In the genomic region with DNA sequence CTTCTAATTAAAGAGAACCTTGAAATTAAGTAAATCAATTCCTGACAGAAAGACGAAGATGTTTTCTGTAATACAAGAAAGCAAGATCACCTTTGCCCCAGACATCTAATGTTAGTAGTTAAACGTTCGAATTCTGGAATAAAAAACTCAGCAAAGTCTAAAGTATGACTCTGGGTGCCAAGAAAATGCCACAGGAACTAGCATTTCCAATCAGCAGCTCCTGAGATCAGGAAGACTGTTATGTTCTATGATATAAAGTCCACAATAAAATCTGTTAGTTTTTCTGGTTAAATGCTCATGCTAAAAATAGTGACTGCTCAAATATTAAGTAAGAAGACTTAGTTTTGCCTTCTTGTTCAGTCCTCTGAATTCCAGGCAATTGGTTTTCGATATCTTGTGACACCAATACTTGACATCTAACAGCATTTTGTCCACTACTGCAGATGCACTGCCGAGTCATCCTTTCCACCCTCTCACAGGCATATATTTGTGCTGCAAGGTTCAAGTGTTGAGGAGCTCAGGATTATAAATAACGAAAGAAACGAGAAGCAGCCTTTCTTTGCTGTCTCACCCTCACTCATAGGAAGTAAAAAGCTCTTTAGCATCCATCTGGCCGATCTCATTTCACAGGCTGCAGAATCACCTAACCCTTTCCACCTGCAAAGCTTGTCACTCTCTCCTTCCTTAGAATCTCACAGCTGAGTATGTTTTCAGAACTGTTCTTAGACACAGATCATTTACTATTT, we compare ENCODE assay signal across 8 cellular contexts. TPM values are rescaled to one million over a fixed set of nuclear protein-coding genes. Genes with fewer than 3 reads are reported as not detected.
DNase-seq lines count a peak whose midpoint lies in the region; ATAC-seq, FAIRE-seq and TF ChIP-seq lines count a peak whose summit lies in the region.

No MANE protein-coding gene starts in this region.

- POLR2A ChIA-PET in SK-N-SH (lab: Yijun Ruan, JAX): interaction anchor here (1.1 to 2.4 kb wide), 6 partner anchors 9 to 159 kb away, joined by 4 to 13 read pairs (median 8); partner anchors contain the start of gene SSH1

- H3K27me3 ChIP-seq in heart right ventricle (no peaks in the 10 kb centered on the region), SK-N-SH (ENCODE audit: insufficient read depth) (no peaks in the 10 kb centered on the region)

- H4K20me1 ChIP-seq in SK-N-SH (ENCODE audit: insufficient read depth): no peaks in the 10 kb centered on the region

- no peak overlapping the region for H2AFZ ChIP-seq in SK-N-SH (ENCODE audit: low read depth)

- DNase-seq in heart right ventricle: no peak
- DNase-seq in Right ventricle myocardium superior: no peak
- no peak for DNase-seq in SK-N-SH
- DNase-seq in glutamatergic neuron: no peak
- peak; percentile 52 for DNase-seq in superior temporal gyrus (ENCODE audit: extremely low spot score)
- DNase-seq in SKM-1 treated with dmso at 0.1 percent for 144 hours (lab: John Stamatoyannopoulos, UW; ENCODE audit: unreplicated experiment): no peak
- DNase-seq in H54 (ENCODE audit: insufficient read length, low spot score): no peak
- DNase-seq in inferior parietal cortex (ENCODE audit: extremely low spot score): no peak

- H3K4me1 Mint-ChIP-seq in glutamatergic neuron (ENCODE audit: low read depth, unreplicated experiment): peaks cover 61% of the 10 kb centered on the region

- FAIRE-seq in H54 (lab: Jason Lieb, UNC): no peak

- H3K9me3 ChIP-seq in heart right ventricle (no peaks in the 10 kb centered on the region), SK-N-SH (no peaks in the 10 kb centered on the region)

- H3K9me3 Mint-ChIP-seq in glutamatergic neuron (ENCODE audit: unreplicated experiment): peaks cover 7% of the 10 kb centered on the region

- peak overlapping the region; percentile 90 for H3K9ac ChIP-seq in SK-N-SH

- intact Hi-C loops in heart right ventricle (cut with DNase I): no loop called here
- intact Hi-C loops in Right ventricle myocardium superior (cut with DNase I): no loop called here

- H3K79me2 ChIP-seq in SK-N-SH (ENCODE audit: insufficient read depth): peaks cover 90% of the 10 kb centered on the region

- H3K4me2 ChIP-seq in SK-N-SH: peak overlapping the region; percentile 76

- peaks cover 0 to 61% (median 5%) of the 10 kb centered on the region in 9 donors for H3K36me3 ChIP-seq in heart right ventricle
- H3K36me3 ChIP-seq in SK-N-SH (replicated peaks in 1 of 2; ENCODE audit: control insufficient read depth in 1 of 2, insufficient read depth in 2 of 2, low read length in 1 of 2): peaks cover 10 to 46% of the 10 kb centered on the region in 2 experiments

- peak overlapping the region; percentile 85 to 96 (median 90) for H3K27ac ChIP-seq in heart right ventricle
- peak overlapping the region; percentile 99 to 100 for H3K27ac ChIP-seq in SK-N-SH (ENCODE audit: low read depth in 2 of 2, low read length in 1 of 2)

- no peak for TF ChIP-seq EP300 in SK-N-SH (IDR thresholded peaks at IDR 0.05; ENCODE audit: borderline replicate concordance in 1 of 2, low read depth in 1 of 2, low read length in 1 of 2)

- peak overlapping the region; percentile 93 for H3K27ac Mint-ChIP-seq in glutamatergic neuron (ENCODE audit: unreplicated experiment)

- no peaks in the 10 kb centered on the region for H3K36me3 Mint-ChIP-seq in glutamatergic neuron (ENCODE audit: unreplicated experiment)

- TF ChIP-seq POLR2A in H54 (IDR thresholded peaks at IDR 0.05; ENCODE audit: low read depth, low read length): no peak

- ATAC-seq in heart right ventricle (no peak), Right ventricle myocardium superior (ENCODE audit: poor library complexity) (no peak)

- peaks cover 38 to 100% (median 96%) of the 10 kb centered on the region in 9 donors for H3K4me1 ChIP-seq in heart right ventricle
- peaks cover 58 to 74% of the 10 kb centered on the region in 2 experiments for H3K4me1 ChIP-seq in SK-N-SH (ENCODE audit: control insufficient read depth in 1 of 2, insufficient read depth in 2 of 2, low read depth in 1 of 2, low read length in 1 of 2)

- TF ChIP-seq CTCF in heart right ventricle (IDR thresholded peaks at IDR 0.05): no peak
- TF ChIP-seq CTCF in SK-N-SH (IDR thresholded peaks at IDR 0.05): no peak
- no peak for TF ChIP-seq CTCF in glutamatergic neuron (IDR thresholded peaks at IDR 0.05; ENCODE audit: partially characterized antibody, unreplicated experiment)

- H3K4me3 ChIP-seq in heart right ventricle: peak overlapping the region in 7 of 10 donors; percentile 2 to 39 (median 31)
- H3K4me3 ChIP-seq in SK-N-SH (ENCODE audit: low read depth in 2 of 2, low read length in 1 of 2): peak overlapping the region; percentile 23 to 37; a peak in 3 of 4 replicates

- peaks cover 63% of the 10 kb centered on the region for H3F3A ChIP-seq in SK-N-SH (replicated peaks; ENCODE audit: insufficient read depth)

- TF ChIP-seq RAD21 in SK-N-SH (IDR thresholded peaks at IDR 0.05; ENCODE audit: low read length): no peak

- peak overlapping the region; percentile 45 for H3K4me3 Mint-ChIP-seq in glutamatergic neuron (ENCODE audit: unreplicated experiment)

- CTCF ChIA-PET in SK-N-SH (lab: Yijun Ruan, JAX): interaction anchor here (0.9 to 4.1 kb wide), 6 partner anchors 18 to 207 kb away, joined by 3 to 26 read pairs (median 6); no protein-coding TSS in a partner anchor

- WGBS in heart right ventricle, 2 donors: 12 to 19% methylated on average over 8 of the region's 8 CpGs
- 15% methylated on average over 8 of the region's 8 CpGs for WGBS in SK-N-SH (ENCODE audit: low lambda C conversion rate)

- no peaks in the 10 kb centered on the region for H3K9me2 ChIP-seq in SK-N-SH

- peaks cover 6% of the 10 kb centered on the region for H3K27me3 Mint-ChIP-seq in glutamatergic neuron (ENCODE audit: unreplicated experiment)

TF ChIP-seq in SK-N-SH, 30 proteins besides CTCF, POLR2A, EP300 and RAD21:
- TF ChIP-seq PBX3 (IDR thresholded peaks at IDR 0.05) (0 out of 2 replicates have a peak, but pooled peaks have one; percentile 14), MXI1 (IDR thresholded peaks at IDR 0.05; ENCODE audit: low read depth, low read length) (no peak), TCF12 (IDR thresholded peaks at IDR 0.05) (peak; percentile 26; the same call in 1 of the 2 replicates)
- TF ChIP-seq, protein P1, sequence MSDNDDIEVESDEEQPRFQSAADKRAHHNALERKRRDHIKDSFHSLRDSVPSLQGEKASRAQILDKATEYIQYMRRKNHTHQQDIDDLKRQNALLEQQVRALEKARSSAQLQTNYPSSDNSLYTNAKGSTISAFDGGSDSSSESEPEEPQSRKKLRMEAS (IDR thresholded peaks at IDR 0.05; ENCODE audit: low read depth): no peak
TF ChIP-seq in SK-N-SH: peak in this region for 2.

RNA-seq across cellular contexts. Expression of gene SSH1, which starts 32.0 kb away (rescaled TPM):
- 10 to 100 TPM; 28.4 to 48.7 (median 35.1) TPM for total RNA-seq in heart right ventricle
- 1 to 10 TPM; 4.2 to 7.5 TPM for polyA plus RNA-seq in heart right ventricle
- total RNA-seq in Right ventricle myocardium superior: 26.3 TPM
- polyA plus RNA-seq in SK-N-SH (2012; rRNA removed): 16.4 and 19.6 TPM in 2 replicates
- 12.2 and 14.1 TPM in 2 replicates for polyA plus RNA-seq in SK-N-SH (2012; cell fraction: cytosol; rRNA removed)
- 27.9 and 35.1 TPM in 2 replicates for polyA plus RNA-seq in SK-N-SH (2012; cell fraction: nucleus; rRNA removed)
- 28.2 TPM for total RNA-seq in glutamatergic neuron (ENCODE audit: unreplicated experiment)

RNA-seq across cellular contexts. Expression of gene DAO, which starts 54.5 kb away (rescaled TPM):
- total RNA-seq in heart right ventricle (not detected), Right ventricle myocardium superior (not detected), glutamatergic neuron (ENCODE audit: unreplicated experiment) (not detected)
- polyA plus RNA-seq in heart right ventricle (not detected), SK-N-SH (2012; rRNA removed) (not detected in 2 replicates)
- polyA plus RNA-seq in SK-N-SH (2012; cell fraction: cytosol; rRNA removed): not detected in 2 replicates
- not detected in 2 replicates for polyA plus RNA-seq in SK-N-SH (2012; cell fraction: nucleus; rRNA removed)
